Comparison of ENCODE assay signal across 16 cellular contexts in genomic region chr2:134500211-134500935, GRCh38.
"Had no signal": no experiment of that assay in that cellular context is flagged by ENCODE, and none has a peak within 500 bp of the region (broad histone marks: within the 10 kb centered on the region; RNA-seq: fewer than 3 reads in every experiment).

No MANE protein-coding gene starts in this region.

- FAIRE-seq: astrocyte, endometrium had no signal

- H3K9me3 ChIP-seq: colonic mucosa, gastroesophageal sphincter, mucosa of descending colon, ovary, sigmoid colon, spleen had no signal

- H3K4me3 ChIP-seq: colonic mucosa, gastroesophageal sphincter, mucosa of descending colon, ovary, sigmoid colon, spleen had no signal

- H3K27me3 ChIP-seq: colonic mucosa, gastroesophageal sphincter, ovary, sigmoid colon, spleen had no signal

- H3K36me3 ChIP-seq: colonic mucosa, gastroesophageal sphincter, ovary, sigmoid colon, spleen had no signal

- H3K4me1 ChIP-seq: colonic mucosa, gastroesophageal sphincter, sigmoid colon, spleen had no signal

- ATAC-seq: activated CD4-positive, CD25-positive, alpha-beta regulatory T cell treated with anti-CD3 and anti-CD28 coated beads, Interleukin-2, amount 50 U/mL, for 24 hours; gastroesophageal sphincter; left lobe of liver; mucosa of descending colon; naive thymus-derived CD4-positive, alpha-beta T cell; stimulated activated naive CD8-positive, alpha-beta T cell treated with anti-CD3 and anti-CD28 coated beads, Interleukin-15, amount 100 ng/mL, for 72 hours had no signal

- H3K27ac ChIP-seq: colonic mucosa, gastroesophageal sphincter, ovary, spleen had no signal

- DNase-seq: activated CD4-positive, alpha-beta T cell treated with anti-CD3 and anti-CD28 coated beads, Interleukin-2, amount 50 U/mL, for 1 hour; colonic mucosa; islet precursor cell; mammary epithelial cell; mucosa of descending colon; naive thymus-derived CD4-positive, alpha-beta T cell; ovary; sigmoid colon; spleen; stimulated activated CD4-positive, alpha-beta T cell treated with anti-CD3 and anti-CD28 coated beads, Interleukin-1b, Interleukin-23, amount 100 ng/mL, for 48 hours; stimulated activated naive CD8-positive, alpha-beta T cell treated with anti-CD3 and anti-CD28 coated beads, Interleukin-15, amount 100 ng/mL, for 72 hours had no signal
